8 cellular contexts compared by ENCODE assay signal in the genomic region with DNA sequence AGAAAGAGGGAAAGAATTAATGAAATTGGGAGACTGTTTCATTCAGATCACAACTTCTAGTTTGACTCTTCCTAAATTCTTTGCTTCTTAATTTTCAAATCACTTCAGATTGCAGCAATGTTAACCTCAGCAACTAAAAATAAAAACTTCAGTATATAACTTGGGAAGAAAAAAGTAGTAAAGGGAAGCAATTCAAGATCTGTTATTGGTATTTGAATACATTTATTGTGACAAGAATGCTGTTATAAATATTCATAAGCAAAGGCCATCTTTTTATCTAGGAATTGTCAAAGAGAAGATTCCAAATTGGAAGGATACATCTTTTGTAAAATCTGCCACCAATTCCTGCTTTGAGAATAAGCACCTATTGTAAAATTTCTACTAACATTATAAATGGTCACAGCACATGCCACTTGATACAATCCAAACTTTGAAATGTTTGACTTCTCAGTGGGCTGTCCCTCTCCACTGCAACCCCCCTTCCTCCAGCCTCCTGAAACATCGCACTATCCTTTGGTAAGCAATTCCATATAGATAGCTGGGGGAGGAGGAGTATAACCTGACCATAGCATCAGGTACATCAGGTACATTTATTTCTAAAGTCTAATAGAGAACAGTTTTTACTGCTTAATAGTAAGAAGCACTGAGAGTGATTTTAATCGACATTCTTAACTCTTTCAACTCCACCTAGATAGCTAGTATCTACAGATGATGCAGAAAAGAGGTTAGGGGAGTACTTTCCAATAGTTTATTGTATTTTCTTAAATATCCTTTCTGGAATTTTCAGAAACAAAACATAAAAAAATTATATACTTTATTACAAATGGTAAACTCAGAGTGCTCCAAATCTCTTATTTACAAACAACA. TPM values are rescaled to one million over a fixed set of nuclear protein-coding genes. Genes with fewer than 3 reads are reported as not detected.
DNase-seq lines count a peak whose midpoint lies in the region; ATAC-seq and TF ChIP-seq lines count a peak whose summit lies in the region.

No MANE protein-coding gene starts in this region.

- H3K36me3 Mint-ChIP-seq in CD4-positive, alpha-beta memory T cell = peaks cover 0 to 22% of the 10 kb centered on the region in 2 donors

- WGBS in body of pancreas, 2 donors = 4 to 16% methylated on average over 2 of the region's 2 CpGs

- H3K4me3 ChIP-seq in CD4-positive, alpha-beta memory T cell (ENCODE audit: low read length in 2 of 2) = no peak overlapping the region
- peak overlapping the region; percentile 92 for H3K4me3 ChIP-seq in LNCaP clone FGC (ENCODE audit: low read depth, low read length)
- H3K4me3 ChIP-seq in body of pancreas = peak overlapping the region; percentile 89 to 99
- peak overlapping the region; percentile 86 for H3K4me3 ChIP-seq in lower lobe of right lung
- peak overlapping the region; percentile 93 to 95 for H3K4me3 ChIP-seq in uterus

- H3K4me1 Mint-ChIP-seq in CD4-positive, alpha-beta memory T cell = peaks cover 12 to 31% (median 18%) of the 10 kb centered on the region in 4 donors

- H3K36me3 ChIP-seq in CD4-positive, alpha-beta memory T cell (ENCODE audit: insufficient read depth, low read length) = no peaks in the 10 kb centered on the region
- H3K36me3 ChIP-seq in body of pancreas (replicated peaks in 1 of 2; ENCODE audit: insufficient read depth in 1 of 2, low read depth in 2 of 2) (no peaks in the 10 kb centered on the region), lower lobe of right lung (peaks cover 10% of the 10 kb centered on the region), uterus (no peaks in the 10 kb centered on the region)

- DNase-seq in CD4-positive, alpha-beta memory T cell = peak; percentile 51 to 57 (median 55)
- no peak for DNase-seq in LNCaP clone FGC (ENCODE audit: low read depth)
- DNase-seq in body of pancreas = peak; percentile 31 to 64 (median 51)
- no peak for DNase-seq in lower lobe of right lung
- DNase-seq in uterus = no peak
- DNase-seq in posterior vena cava (ENCODE audit: low spot score) = no peak

- H3K4me1 ChIP-seq in CD4-positive, alpha-beta memory T cell (ENCODE audit: insufficient read depth, low read length) = peaks cover 29% of the 10 kb centered on the region
- H3K4me1 ChIP-seq in body of pancreas = peaks cover 8% of the 10 kb centered on the region
- peaks cover 28% of the 10 kb centered on the region for H3K4me1 ChIP-seq in lower lobe of right lung
- H3K4me1 ChIP-seq in uterus = peaks cover 0 to 6% of the 10 kb centered on the region in 2 donors

- no peak overlapping the region for H3K27ac ChIP-seq in CD4-positive, alpha-beta memory T cell (ENCODE audit: low read depth, low read length)
- peak overlapping the region; percentile 31 to 100 (median 98) for H3K27ac ChIP-seq in body of pancreas
- H3K27ac ChIP-seq in lower lobe of right lung = peak overlapping the region; percentile 100
- H3K27ac ChIP-seq in uterus = peak overlapping the region; percentile 97 to 99

- peak overlapping the region; percentile 14 to 96 (median 38) for H3K4me3 Mint-ChIP-seq in CD4-positive, alpha-beta memory T cell

- ATAC-seq in body of pancreas = no peak
- ATAC-seq in lower lobe of right lung = no peak
- no peak for ATAC-seq in esophagus mucosa
- ATAC-seq in GM19452 (IDR thresholded peaks at IDR 0.05; ENCODE audit: unreplicated experiment) = no peak

- no peaks in the 10 kb centered on the region for H3K27me3 ChIP-seq in CD4-positive, alpha-beta memory T cell (ENCODE audit: insufficient read depth, low read length)
- no peaks in the 10 kb centered on the region for H3K27me3 ChIP-seq in body of pancreas
- H3K27me3 ChIP-seq in lower lobe of right lung (ENCODE audit: low read depth) = no peaks in the 10 kb centered on the region
- H3K27me3 ChIP-seq in uterus = no peaks in the 10 kb centered on the region

- CTCF ChIA-PET in CD4-positive, alpha-beta memory T cell (lab: Charles Lee; ENCODE audit: partially characterized antibody) = interaction anchor here (0.9 to 2.0 kb wide), 9 partner anchors 12 to 978 kb away, joined by 3 to 9 read pairs (median 4); no protein-coding TSS in a partner anchor

- TF ChIP-seq POLR2A in body of pancreas (IDR thresholded peaks at IDR 0.05) (peak in 2 of 3 donors; percentile 34 to 67), uterus (IDR thresholded peaks at IDR 0.05) (no peak)

- no peak for TF ChIP-seq CTCF in LNCaP clone FGC (IDR thresholded peaks at IDR 0.05; ENCODE audit: control insufficient read depth, extremely low read depth, insufficient read depth)
- TF ChIP-seq CTCF in body of pancreas (IDR thresholded peaks at IDR 0.05) = no peak
- no peak for TF ChIP-seq CTCF in lower lobe of right lung (IDR thresholded peaks at IDR 0.05)
- TF ChIP-seq CTCF in uterus (IDR thresholded peaks at IDR 0.05) = no peak

- H3K27me3 Mint-ChIP-seq in CD4-positive, alpha-beta memory T cell = peaks cover 3 to 5% of the 10 kb centered on the region in 2 donors

- H3K9me3 ChIP-seq in CD4-positive, alpha-beta memory T cell (ENCODE audit: control insufficient read depth in 1 of 2, low read length in 2 of 2) = no peaks in the 10 kb centered on the region
- no peaks in the 10 kb centered on the region for H3K9me3 ChIP-seq in body of pancreas
- H3K9me3 ChIP-seq in lower lobe of right lung = no peaks in the 10 kb centered on the region
- H3K9me3 ChIP-seq in uterus = no peaks in the 10 kb centered on the region

- H3K9me3 Mint-ChIP-seq in CD4-positive, alpha-beta memory T cell = peaks cover 0 to 23% (median 0%) of the 10 kb centered on the region in 8 donors

- intact Hi-C loops in CD4-positive, alpha-beta memory T cell (cut with micrococcal nuclease) = loop anchor here (5.0 kb wide), 1 partner anchor 39 kb away; no protein-coding TSS in a partner anchor
- intact Hi-C loops in body of pancreas (cut with DNase I) (no loop called here), lower lobe of right lung (cut with DNase I) (no loop called here), uterus (cut with DNase I; ENCODE audit: low total_unique reads) (loop anchor here (10.0 kb wide), 2 partner anchors 124 to 774 kb away; no protein-coding TSS in a partner anchor), posterior vena cava (cut with DNase I) (loop anchor here in 1 of 2 donors (10.0 kb wide), 1 partner anchor 114 kb away; no protein-coding TSS in a partner anchor)

- POLR2A ChIA-PET in CD4-positive, alpha-beta memory T cell (lab: Charles Lee; ENCODE audit: partially characterized antibody) = interaction anchor here (0.6 to 6.3 kb wide), 7 partner anchors 26 to 918 kb away, joined by 3 to 72 read pairs (median 5); a partner anchor contains a TSS

- H3K27ac Mint-ChIP-seq in CD4-positive, alpha-beta memory T cell = peak overlapping the region in 4 of 7 donors; percentile 45 to 97 (median 94)

RNA-seq across cellular contexts. Expression of a gene that starts 3.0 kb away (rescaled TPM):
- 10 to 100 TPM; 19.0 TPM for total RNA-seq in CD4-positive, alpha-beta memory T cell
- polyA plus RNA-seq in CD4-positive, alpha-beta memory T cell = 10 to 100 TPM; 40.4 to 56.7 TPM
- total RNA-seq in body of pancreas = 100 to 1,000 TPM; 320 to 712 TPM
- total RNA-seq in lower lobe of right lung = 118 TPM
- total RNA-seq in uterus = 100 to 1,000 TPM; 154 to 246 (median 239) TPM
- 41.7 TPM for total RNA-seq in esophagus mucosa
- total RNA-seq in posterior vena cava = 100 to 1,000 TPM; 120 to 219 TPM

Comparison
In these comparisons a context has a peak if more than half of its experiments do, and no peak if none do; other contexts are left out.
1. DNase-seq: peak in CD4-positive, alpha-beta memory T cell (5 of 5) and body of pancreas (4 of 4); none in LNCaP clone FGC (single experiment), lower lobe of right lung (single experiment), uterus (0 of 2) and posterior vena cava (single experiment).
2. H3K4me3 ChIP-seq: peak in LNCaP clone FGC (single experiment), body of pancreas (2 of 2), lower lobe of right lung (single experiment) and uterus (2 of 2); none in CD4-positive, alpha-beta memory T cell (0 of 2).
3. POLR2A ChIP-seq: peak in body of pancreas (2 of 3); none in uterus (0 of 2).
4. intact Hi-C loops: an anchor here in CD4-positive, alpha-beta memory T cell (5.0 kb wide) and uterus (10.0 kb wide); none called in body of pancreas and lower lobe of right lung.